39 cellular contexts compared by ENCODE assay signal in the genomic region with DNA sequence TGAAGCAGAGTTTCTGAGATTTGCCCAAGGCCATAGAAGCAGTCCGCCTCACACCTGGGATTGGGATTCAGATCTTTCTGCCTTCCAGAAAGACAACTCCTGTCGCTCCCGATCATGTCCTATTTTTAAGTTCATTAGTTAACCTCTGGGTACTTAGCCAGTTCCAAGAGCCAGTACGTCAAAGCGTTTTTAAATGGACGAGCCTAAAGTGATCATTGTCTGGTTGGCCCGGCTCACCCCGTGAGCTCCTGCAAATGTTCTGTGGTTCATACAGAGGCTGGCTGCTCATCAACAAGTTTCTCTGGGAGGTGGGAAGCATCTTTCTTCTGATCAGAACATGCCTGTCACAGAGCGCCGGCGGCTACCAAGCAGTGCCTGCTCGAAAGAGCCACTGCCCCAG.
"Had no signal": no experiment of that assay in that cellular context is flagged by ENCODE, and none has a peak within 500 bp of the region (broad histone marks: within the 10 kb centered on the region; RNA-seq: fewer than 3 reads in every experiment).

No MANE protein-coding gene starts in this region.

- H3K27ac ChIP-seq: ascending aorta, cardiac muscle cell, VCaP had no signal

- H3K36me3 ChIP-seq: ascending aorta, cardiac muscle cell had no signal

- FAIRE-seq: bronchial epithelial cell, TTC549 had no signal

- H3K27me3 Mint-ChIP-seq: activated CD4-positive, alpha-beta memory T cell treated with anti-CD3 and anti-CD28 coated beads, Interleukin-2, amount 10 ng/mL, durations not matched to agents 7 days and 5 days; activated CD4-positive, alpha-beta T cell treated with anti-CD3 and anti-CD28 coated beads, Interleukin-2, amount 10 ng/mL, durations not matched to agents 7 days and 5 days; activated CD8-positive, alpha-beta memory T cell treated with anti-CD3 and anti-CD28 coated beads, Interleukin-2, amount 10 ng/mL, durations not matched to agents 7 days and 5 days; activated naive CD4-positive, alpha-beta T cell treated with anti-CD3 and anti-CD28 coated beads, Interleukin-2, amount 10 ng/mL, durations not matched to agents 7 days and 5 days; activated naive CD4-positive, alpha-beta T cell treated with anti-CD3 and anti-CD28 coated beads, Interleukin-2, amount 50 U/mL, for 24 hours; activated naive CD8-positive, alpha-beta T cell; activated naive CD8-positive, alpha-beta T cell treated with anti-CD3 and anti-CD28 coated beads, Interleukin-2, amount 10 ng/mL, durations not matched to agents 7 days and 5 days; central memory CD8-positive, alpha-beta T cell had no signal

- H3K36me3 Mint-ChIP-seq: activated CD8-positive, alpha-beta memory T cell treated with anti-CD3 and anti-CD28 coated beads, Interleukin-2, amount 10 ng/mL, durations not matched to agents 7 days and 5 days; activated naive CD4-positive, alpha-beta T cell treated with anti-CD3 and anti-CD28 coated beads, Interleukin-2, amount 10 ng/mL, durations not matched to agents 7 days and 5 days; activated naive CD4-positive, alpha-beta T cell treated with anti-CD3 and anti-CD28 coated beads, Interleukin-2, amount 50 U/mL, for 24 hours; activated naive CD8-positive, alpha-beta T cell; activated naive CD8-positive, alpha-beta T cell treated with anti-CD3 and anti-CD28 coated beads, Interleukin-2, amount 10 ng/mL, durations not matched to agents 7 days and 5 days had no signal

- H3K27ac Mint-ChIP-seq: activated CD4-positive, alpha-beta memory T cell treated with anti-CD3 and anti-CD28 coated beads, Interleukin-2, amount 10 ng/mL, durations not matched to agents 7 days and 5 days; activated CD4-positive, alpha-beta T cell treated with anti-CD3 and anti-CD28 coated beads for 36 hours; activated CD4-positive, alpha-beta T cell treated with anti-CD3 and anti-CD28 coated beads, Interleukin-2, amount 10 ng/mL, durations not matched to agents 7 days and 5 days; activated CD8-positive, alpha-beta memory T cell treated with anti-CD3 and anti-CD28 coated beads, Interleukin-2, amount 10 ng/mL, durations not matched to agents 7 days and 5 days; activated CD8-positive, alpha-beta T cell treated with anti-CD3 and anti-CD28 coated beads, Interleukin-2, amount 10 ng/mL, durations not matched to agents 7 days and 5 days; activated naive CD4-positive, alpha-beta T cell treated with anti-CD3 and anti-CD28 coated beads, Interleukin-2, amount 10 ng/mL, durations not matched to agents 7 days and 5 days; activated naive CD4-positive, alpha-beta T cell treated with anti-CD3 and anti-CD28 coated beads, Interleukin-2, amount 50 U/mL, for 24 hours; activated naive CD8-positive, alpha-beta T cell; activated naive CD8-positive, alpha-beta T cell treated with anti-CD3 and anti-CD28 coated beads, Interleukin-2, amount 10 ng/mL, durations not matched to agents 7 days and 5 days; activated naive CD8-positive, alpha-beta T cell treated with anti-CD3 and anti-CD28 coated beads, Interleukin-2, amount 50 U/mL, for 24 hours; activated T-cell treated with anti-CD3 and anti-CD28 coated beads, Interleukin-2, amount 50 U/mL, for 24 hours; activated T-helper 2 cell treated with anti-CD3 and anti-CD28 coated beads, Interferon-gamma antibody, Interleukin-2, Interleukin-4, amounts not matched to agents 10 μg/mL and 5 μg/mL and 100 μg/mL, durations not matched to agents 14 hours and 24 hours and 36 hours; brain; T-helper 1 cell treated with Interleukin-12 subunit alpha and Interleukin-12 subunit beta and Interleukin-4 antibody, amounts not matched to agents 30 μg/mL and 1 μg/mL, for 36 hours; T-helper 2 cell treated with Interferon-gamma antibody and Interleukin-4, amounts not matched to agents 5 μg/mL and 100 μg/mL, for 36 hours had no signal

- H3K4me3 ChIP-seq: ascending aorta, cardiac muscle cell had no signal

- H3K9me3 ChIP-seq: ascending aorta had no signal

- ATAC-seq: activated CD4-positive, alpha-beta T cell treated with anti-CD3 and anti-CD28 coated beads for 36 hours; activated CD4-positive, CD25-positive, alpha-beta regulatory T cell treated with anti-CD3 and anti-CD28 coated beads, Interleukin-2, amount 50 U/mL, for 24 hours; activated CD8-positive, alpha-beta memory T cell treated with anti-CD3 and anti-CD28 coated beads, Interleukin-2, amount 10 ng/mL, durations not matched to agents 7 days and 5 days; activated CD8-positive, alpha-beta T cell treated with anti-CD3 and anti-CD28 coated beads, Interleukin-2, amount 10 ng/mL, durations not matched to agents 7 days and 5 days; activated naive CD8-positive, alpha-beta T cell treated with anti-CD3 and anti-CD28 coated beads, Interleukin-2, amount 50 U/mL, for 24 hours had no signal

- H3K4me1 Mint-ChIP-seq: activated CD4-positive, alpha-beta memory T cell treated with anti-CD3 and anti-CD28 coated beads, Interleukin-2, amount 10 ng/mL, durations not matched to agents 7 days and 5 days; activated CD4-positive, alpha-beta T cell treated with anti-CD3 and anti-CD28 coated beads for 36 hours; activated CD4-positive, alpha-beta T cell treated with anti-CD3 and anti-CD28 coated beads, Interleukin-2, amount 10 ng/mL, durations not matched to agents 7 days and 5 days; activated CD8-positive, alpha-beta memory T cell treated with anti-CD3 and anti-CD28 coated beads, Interleukin-2, amount 10 ng/mL, durations not matched to agents 7 days and 5 days; activated naive CD4-positive, alpha-beta T cell treated with anti-CD3 and anti-CD28 coated beads, Interleukin-2, amount 10 ng/mL, durations not matched to agents 7 days and 5 days; activated naive CD4-positive, alpha-beta T cell treated with anti-CD3 and anti-CD28 coated beads, Interleukin-2, amount 50 U/mL, for 24 hours; activated naive CD8-positive, alpha-beta T cell treated with anti-CD3 and anti-CD28 coated beads, Interleukin-2, amount 10 ng/mL, durations not matched to agents 7 days and 5 days; activated naive CD8-positive, alpha-beta T cell treated with anti-CD3 and anti-CD28 coated beads, Interleukin-2, amount 50 U/mL, for 24 hours; central memory CD8-positive, alpha-beta T cell had no signal

- H3K9me3 Mint-ChIP-seq: activated CD4-positive, alpha-beta memory T cell treated with anti-CD3 and anti-CD28 coated beads, Interleukin-2, amount 10 ng/mL, durations not matched to agents 7 days and 5 days; activated CD4-positive, alpha-beta T cell treated with anti-CD3 and anti-CD28 coated beads, Interleukin-2, amount 10 ng/mL, durations not matched to agents 7 days and 5 days; activated naive CD4-positive, alpha-beta T cell treated with anti-CD3 and anti-CD28 coated beads, Interleukin-2, amount 10 ng/mL, durations not matched to agents 7 days and 5 days; activated naive CD4-positive, alpha-beta T cell treated with anti-CD3 and anti-CD28 coated beads, Interleukin-2, amount 50 U/mL, for 24 hours; activated naive CD8-positive, alpha-beta T cell treated with anti-CD3 and anti-CD28 coated beads, Interleukin-2, amount 10 ng/mL, durations not matched to agents 7 days and 5 days; activated naive CD8-positive, alpha-beta T cell treated with anti-CD3 and anti-CD28 coated beads, Interleukin-2, amount 50 U/mL, for 24 hours; activated T-cell treated with anti-CD3 and anti-CD28 coated beads, Interleukin-2, amount 50 U/mL, for 24 hours; activated T-helper 2 cell treated with anti-CD3 and anti-CD28 coated beads, Interferon-gamma antibody, Interleukin-2, Interleukin-4, amounts not matched to agents 10 μg/mL and 5 μg/mL and 100 μg/mL, durations not matched to agents 14 hours and 24 hours and 36 hours; brain; T-helper 1 cell treated with Interleukin-12 subunit alpha and Interleukin-12 subunit beta and Interleukin-4 antibody, amounts not matched to agents 30 μg/mL and 1 μg/mL, for 36 hours; T-helper 2 cell treated with Interferon-gamma antibody and Interleukin-4, amounts not matched to agents 5 μg/mL and 100 μg/mL, for 36 hours had no signal

- H3K4me3 Mint-ChIP-seq: activated CD4-positive, alpha-beta memory T cell treated with anti-CD3 and anti-CD28 coated beads, Interleukin-2, amount 10 ng/mL, durations not matched to agents 7 days and 5 days; activated CD4-positive, alpha-beta T cell treated with anti-CD3 and anti-CD28 coated beads for 36 hours; activated CD4-positive, alpha-beta T cell treated with anti-CD3 and anti-CD28 coated beads, Interleukin-2, amount 10 ng/mL, durations not matched to agents 7 days and 5 days; activated CD8-positive, alpha-beta memory T cell treated with anti-CD3 and anti-CD28 coated beads, Interleukin-2, amount 10 ng/mL, durations not matched to agents 7 days and 5 days; activated CD8-positive, alpha-beta T cell treated with anti-CD3 and anti-CD28 coated beads, Interleukin-2, amount 10 ng/mL, durations not matched to agents 7 days and 5 days; activated naive CD4-positive, alpha-beta T cell treated with anti-CD3 and anti-CD28 coated beads, Interleukin-2, amount 10 ng/mL, durations not matched to agents 7 days and 5 days; activated naive CD4-positive, alpha-beta T cell treated with anti-CD3 and anti-CD28 coated beads, Interleukin-2, amount 50 U/mL, for 24 hours; activated naive CD8-positive, alpha-beta T cell; activated naive CD8-positive, alpha-beta T cell treated with anti-CD3 and anti-CD28 coated beads, Interleukin-2, amount 10 ng/mL, durations not matched to agents 7 days and 5 days; activated naive CD8-positive, alpha-beta T cell treated with anti-CD3 and anti-CD28 coated beads, Interleukin-2, amount 50 U/mL, for 24 hours; activated T-cell treated with anti-CD3 and anti-CD28 coated beads, Interleukin-2, amount 50 U/mL, for 24 hours; brain; central memory CD8-positive, alpha-beta T cell; T-helper 1 cell treated with Interleukin-12 subunit alpha and Interleukin-12 subunit beta and Interleukin-4 antibody, amounts not matched to agents 30 μg/mL and 1 μg/mL, for 36 hours; T-helper 2 cell treated with Interferon-gamma antibody and Interleukin-4, amounts not matched to agents 5 μg/mL and 100 μg/mL, for 36 hours had no signal

- DNase-seq: activated CD4-positive, alpha-beta memory T cell treated with anti-CD3 and anti-CD28 coated beads, Interleukin-2, amount 10 ng/mL, durations not matched to agents 7 days and 5 days; activated CD4-positive, alpha-beta T cell treated with anti-CD3 and anti-CD28 coated beads for 1 hour; activated CD4-positive, alpha-beta T cell treated with anti-CD3 and anti-CD28 coated beads for 36 hours; activated CD4-positive, alpha-beta T cell treated with anti-CD3 and anti-CD28 coated beads for 48 hours; activated CD4-positive, alpha-beta T cell treated with anti-CD3 and anti-CD28 coated beads, Interleukin-2, amount 10 ng/mL, durations not matched to agents 7 days and 5 days; activated CD4-positive, alpha-beta T cell treated with anti-CD3 and anti-CD28 coated beads, Interleukin-2, amount 50 U/mL, for 48 hours; activated CD4-positive, CD25-positive, alpha-beta regulatory T cell; activated CD8-positive, alpha-beta memory T cell treated with anti-CD3 and anti-CD28 coated beads for 24 hours; activated CD8-positive, alpha-beta memory T cell treated with anti-CD3 and anti-CD28 coated beads, Interleukin-2, amount 10 ng/mL, durations not matched to agents 7 days and 5 days; activated CD8-positive, alpha-beta memory T cell treated with anti-CD3 and anti-CD28 coated beads, Interleukin-2, amount 50 U/mL, for 48 hours; activated CD8-positive, alpha-beta T cell treated with anti-CD3 and anti-CD28 coated beads, Interleukin-2, amount 10 ng/mL, durations not matched to agents 7 days and 5 days; activated effector memory CD4-positive, alpha-beta T cell treated with Interleukin-2 at 50 U/mL for 16 hours; activated gamma-delta T cell; activated naive CD4-positive, alpha-beta T cell treated with anti-CD3 and anti-CD28 coated beads, Interleukin-2, amount 10 ng/mL, durations not matched to agents 7 days and 5 days; activated naive CD4-positive, alpha-beta T cell treated with Interleukin-2 at 50 U/mL for 16 hours; activated naive CD8-positive, alpha-beta T cell treated with anti-CD3 and anti-CD28 coated beads, Interleukin-2, amount 10 ng/mL, durations not matched to agents 7 days and 5 days; activated naive CD8-positive, alpha-beta T cell treated with anti-CD3 and anti-CD28 coated beads, Interleukin-2, amount 50 U/mL, for 24 hours; activated T-cell treated with anti-CD3 and anti-CD28 coated beads, Interleukin-2, amount 50 U/mL, for 24 hours; activated T-cell treated with anti-CD3 and anti-CD28 coated beads, Interleukin-2, amount 50 U/mL, for 48 hours; amygdala; anterior cingulate cortex; caudate nucleus; SW 1271; T-helper 1 cell; T-helper 2 cell; T-helper 9 cell had no signal

- H3K27me3 ChIP-seq: ascending aorta, cardiac muscle cell had no signal

- H3K4me1 ChIP-seq: ascending aorta had no signal
